8 cellular contexts compared by ENCODE assay signal in the genomic region with DNA sequence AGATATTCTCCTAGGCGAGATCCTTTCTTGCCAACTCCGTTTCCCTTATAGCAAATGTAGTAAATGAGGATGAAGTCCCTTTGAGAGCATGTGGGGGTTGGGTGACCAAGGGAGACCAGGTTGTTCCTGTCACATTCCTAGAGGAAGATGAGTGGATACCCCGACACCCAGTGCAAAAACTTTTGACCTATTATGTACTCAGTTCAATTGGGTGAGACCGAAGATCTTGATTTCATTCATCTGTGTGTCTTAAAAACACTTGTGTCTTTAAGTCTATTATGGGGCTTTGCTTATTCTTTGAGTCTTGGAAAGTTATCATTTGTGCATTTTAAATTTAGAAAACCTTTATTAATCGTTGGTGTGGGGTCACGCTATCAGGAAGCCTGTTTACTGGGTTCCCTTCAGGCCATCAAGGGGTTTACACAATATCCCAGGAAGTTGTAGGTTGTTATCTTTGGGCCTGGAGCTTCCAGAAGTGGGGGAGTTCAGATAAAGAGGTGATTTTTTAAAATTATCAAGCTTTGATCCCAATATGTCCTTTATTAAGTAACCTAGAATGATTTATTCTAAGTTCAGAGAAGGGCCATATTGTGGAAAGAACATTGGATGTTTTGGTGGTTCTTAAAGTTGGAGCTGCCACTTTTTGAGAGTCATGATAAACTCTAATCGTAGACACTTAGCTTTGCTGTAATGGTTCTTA. TPM values are rescaled to one million over a fixed set of nuclear protein-coding genes. Genes with fewer than 3 reads are reported as not detected.
A peak's percentile ranks its signal among the peaks of the same experiment; 100 is the strongest.
DNase-seq lines count a peak whose midpoint lies in the region; ATAC-seq and TF ChIP-seq lines count a peak whose summit lies in the region.

No MANE protein-coding gene starts in this region.

- TF ChIP-seq EP300 in transverse colon (IDR thresholded peaks at IDR 0.05; ENCODE audit: low read depth): no peak

- whole genome bisulfite sequencing in mesenchymal stem cell: 45% methylated on average over 7 of the region's 7 CpGs
- 60 to 74% methylated on average over 7 of the region's 7 CpGs for WGBS in transverse colon (ENCODE audit: low coverage in 1 of 2), 2 donors

- H2BK5ac ChIP-seq in mesenchymal stem cell (ENCODE audit: low read depth, low read length, poor library complexity, severe bottlenecking): no peak overlapping the region

- no peak overlapping the region for H3K27ac Mint-ChIP-seq in central memory CD8-positive, alpha-beta T cell (ENCODE audit: low read depth)

- intact Hi-C loops in transverse colon (cut with DNase I; ENCODE audit: low total_unique reads): loop anchor here (5.0 kb wide), 1 partner anchor 168 kb away; no protein-coding TSS in a partner anchor

- TF ChIP-seq POLR2A in transverse colon (IDR thresholded peaks at IDR 0.05): no peak

- no peak overlapping the region for H3K14ac ChIP-seq in mesenchymal stem cell (ENCODE audit: low read length in 2 of 2)

- no peak overlapping the region for H3K18ac ChIP-seq in mesenchymal stem cell (ENCODE audit: low read depth in 1 of 2, low read length in 2 of 2)

- peak overlapping the region; percentile 13 for H3K4me3 Mint-ChIP-seq in central memory CD8-positive, alpha-beta T cell

- no peak overlapping the region for H2AK5ac ChIP-seq in mesenchymal stem cell (ENCODE audit: low read length, severe bottlenecking)

- H3K23ac ChIP-seq in mesenchymal stem cell (ENCODE audit: low read length in 2 of 2): no peak overlapping the region

- H3K4me3 ChIP-seq in mesenchymal stem cell (ENCODE audit: insufficient read depth in 1 of 2, low read depth in 1 of 2, low read length in 2 of 2) (peak overlapping the region in 1 of 2 experiments; percentile 92), transverse colon (peak overlapping the region; percentile 62 to 96 (median 81))

- peaks cover 20% of the 10 kb centered on the region for H3K27me3 Mint-ChIP-seq in central memory CD8-positive, alpha-beta T cell

- H2AFZ ChIP-seq in mesenchymal stem cell (ENCODE audit: low read depth, low read length): no peak overlapping the region

- no peak overlapping the region for H2BK12ac ChIP-seq in mesenchymal stem cell (ENCODE audit: low read length in 2 of 2)

- peaks cover 8% of the 10 kb centered on the region for H3K4me1 Mint-ChIP-seq in central memory CD8-positive, alpha-beta T cell

- H4K91ac ChIP-seq in mesenchymal stem cell (ENCODE audit: low read length): no peak overlapping the region

- H3K27ac ChIP-seq in mesenchymal stem cell (ENCODE audit: low read length, poor library complexity, severe bottlenecking) (peak overlapping the region; percentile 84), transverse colon (peak overlapping the region; percentile 97 to 99 (median 97))

- H3K4ac ChIP-seq in mesenchymal stem cell (ENCODE audit: low read depth in 1 of 2, low read length in 2 of 2): no peak overlapping the region

- peak overlapping the region; percentile 62 for H3K4me2 ChIP-seq in mesenchymal stem cell (ENCODE audit: low read length, poor library complexity, severe bottlenecking)

- H4K8ac ChIP-seq in mesenchymal stem cell (ENCODE audit: low read length): no peak overlapping the region

- peak; percentile 14 for DNase-seq in activated effector memory CD4-positive, alpha-beta T cell treated with anti-CD3 and anti-CD28 coated beads, Interleukin-2, amount 50 U/mL, for 16 hours
- DNase-seq in activated effector memory CD4-positive, alpha-beta T cell treated with Interleukin-2 at 50 U/mL for 16 hours: no peak
- DNase-seq in central memory CD8-positive, alpha-beta T cell (ENCODE audit: low spot score in 2 of 2): no peak
- DNase-seq in mesenchymal stem cell: peak; percentile 88
- DNase-seq in transverse colon: no peak
- no peak for DNase-seq in NCI-H1092 treated with DMSO at 0.1 percent for 48 hours (lab: John Stamatoyannopoulos, UW)
- DNase-seq in AG20443 (ENCODE audit: low spot score): no peak

- H2BK120ac ChIP-seq in mesenchymal stem cell (ENCODE audit: low read depth, low read length): no peak overlapping the region

- H3K36me3 ChIP-seq in mesenchymal stem cell (ENCODE audit: control insufficient read depth in 1 of 2, insufficient read depth in 2 of 2, low read depth in 1 of 2, low read length in 2 of 2): peaks cover 0 to 16% of the 10 kb centered on the region in 2 experiments
- peaks cover 0 to 10% (median 0%) of the 10 kb centered on the region in 4 donors for H3K36me3 ChIP-seq in transverse colon

- TF ChIP-seq CTCF in transverse colon (IDR thresholded peaks at IDR 0.05): peak in 2 of 5 experiments; percentile 4 to 44

- in situ Hi-C loops in transverse colon (cut with MboI; ENCODE audit: low pct_ligation_motif_present in 1 of 4, low pct_unique_long_range_greater_than_20kb in 1 of 4, low sequenced_read_pairs in 3 of 4): loop anchor here in 1 of 4 donors (25.0 kb wide), 1 partner anchor 188 kb away; no protein-coding TSS in a partner anchor

- peak overlapping the region; percentile 96 for H3K9ac ChIP-seq in mesenchymal stem cell (ENCODE audit: low read length)

- no peaks in the 10 kb centered on the region for H3K9me3 Mint-ChIP-seq in central memory CD8-positive, alpha-beta T cell

- H3K36me3 Mint-ChIP-seq in central memory CD8-positive, alpha-beta T cell (ENCODE audit: insufficient read depth): peaks cover 12% of the 10 kb centered on the region

- H3K9me3 ChIP-seq in mesenchymal stem cell (ENCODE audit: control insufficient read depth, low read length) (no peaks in the 10 kb centered on the region), transverse colon (no peaks in the 10 kb centered on the region)

- peaks cover 16% of the 10 kb centered on the region for H3K4me1 ChIP-seq in mesenchymal stem cell (ENCODE audit: control insufficient read depth, insufficient read depth, low read depth, low read length)
- peaks cover 4 to 45% (median 16%) of the 10 kb centered on the region in 4 donors for H3K4me1 ChIP-seq in transverse colon

- ATAC-seq in central memory CD8-positive, alpha-beta T cell (replicated peaks; ENCODE audit: extremely low read depth, poor library complexity, severe bottlenecking): no peak
- ATAC-seq in HG03280 (IDR thresholded peaks at IDR 0.05; ENCODE audit: unreplicated experiment): no peak

- H3K27me3 ChIP-seq in mesenchymal stem cell (ENCODE audit: control insufficient read depth in 1 of 2, insufficient read depth in 1 of 2, low read length in 2 of 2) (no peaks in the 10 kb centered on the region), transverse colon (no peaks in the 10 kb centered on the region)

- H2BK15ac ChIP-seq in mesenchymal stem cell (ENCODE audit: low read depth, poor library complexity, severe bottlenecking): no peak overlapping the region

- peaks cover 5% of the 10 kb centered on the region for H3K79me1 ChIP-seq in mesenchymal stem cell (replicated peaks; ENCODE audit: low read length, poor library complexity, severe bottlenecking)

RNA-seq across cellular contexts. Expression of gene RHOB, which starts 2.8 kb away (rescaled TPM):
- polyA plus RNA-seq in mesenchymal stem cell (2013, experiment 1 of 2): 126 TPM
- 126 TPM for polyA plus RNA-seq in mesenchymal stem cell (2013, experiment 2 of 2)
- total RNA-seq in transverse colon: 100 to 1,000 TPM; 360 to 732 (median 532) TPM

Comparison
In these comparisons a context has a peak if more than half of its experiments do, and no peak if none do; other contexts are left out.
1. DNase-seq: peak in activated effector memory CD4-positive, alpha-beta T cell treated with anti-CD3 and anti-CD28 coated beads, Interleukin-2, amount 50 U/mL, for 16 hours (single experiment) and mesenchymal stem cell (single experiment); none in activated effector memory CD4-positive, alpha-beta T cell treated with Interleukin-2 at 50 U/mL for 16 hours (single experiment), central memory CD8-positive, alpha-beta T cell (0 of 2), transverse colon (single experiment), NCI-H1092 treated with DMSO at 0.1 percent for 48 hours (single experiment) and AG20443 (single experiment).